ENCODE assay signal across 27 cellular contexts in genomic region chr2:60739156-60739555, GRCh38.
"Had no signal": no experiment of that assay in that cellular context is flagged by ENCODE, and none has a peak within 500 bp of the region (broad histone marks: within the 10 kb centered on the region; RNA-seq: fewer than 3 reads in every experiment).

No MANE protein-coding gene starts in this region.

- H3K4me3 ChIP-seq: left lung, lower lobe of right lung, ovary, right atrium auricular region, right lobe of liver, skin epidermis, stomach, testis, tibial artery, upper lobe of right lung had no signal

- H3K27ac Mint-ChIP-seq: nephron; progenitor cell of endocrine pancreas; stimulated activated naive B cell treated with anti-CD40 and anti-IgM and Interleukin-4, amounts not matched to agents 10 μg/mL and 1 μg/mL and 100 μg/mL, for 72 hours had no signal

- H3K36me3 Mint-ChIP-seq: naive thymus-derived CD8-positive, alpha-beta T cell; stimulated activated naive B cell treated with anti-CD40 and anti-IgM and Interleukin-4, amounts not matched to agents 10 μg/mL and 1 μg/mL and 100 μg/mL, for 72 hours had no signal

- DNase-seq: hippocampal formation; kidney; left colon; left lung; lower lobe of right lung; mammary epithelial cell; mesenchymal stem cell; naive thymus-derived CD8-positive, alpha-beta T cell; occipital lobe; ovary; right lobe of liver; stimulated activated CD4-positive, alpha-beta T cell treated with anti-CD3 and anti-CD28 coated beads, Interleukin-12 subunit alpha, Interleukin-12 subunit beta, amount 100 ng/mL, for 4 hours; stimulated activated CD4-positive, alpha-beta T cell treated with anti-CD3 and anti-CD28 coated beads, Interleukin-15, amount 100 ng/mL, for 24 hours; stimulated activated CD4-positive, alpha-beta T cell treated with anti-CD3 and anti-CD28 coated beads, Interleukin-2, amount 100 ng/mL, for 24 hours; stimulated activated CD4-positive, alpha-beta T cell treated with anti-CD3 and anti-CD28 coated beads, Interleukin-4, amount 100 ng/mL, for 1 hour; stimulated activated naive B cell treated with anti-CD40 and anti-IgM and Interleukin-4, amounts not matched to agents 10 μg/mL and 1 μg/mL and 100 μg/mL, for 72 hours; stimulated activated naive CD8-positive, alpha-beta T cell treated with anti-CD3 and anti-CD28 coated beads, Interleukin-15, Interleukin-2, amounts not matched to agents 100 U/mL and 50 U/mL, for 24 hours; stomach; testis; tibial artery; upper lobe of right lung had no signal

- H3K9me3 ChIP-seq: left lung, lower lobe of right lung, neutrophil, ovary, right atrium auricular region, right lobe of liver, stomach, testis, tibial artery, upper lobe of right lung had no signal

- H3K27me3 ChIP-seq: ovary, right atrium auricular region, testis had no signal

- ATAC-seq: left colon; left lung; lower lobe of right lung; naive thymus-derived CD8-positive, alpha-beta T cell; right lobe of liver; stimulated activated naive B cell treated with anti-CD40 and anti-IgM and Interleukin-4, amounts not matched to agents 10 μg/mL and 1 μg/mL and 100 μg/mL, for 72 hours; stimulated activated naive CD8-positive, alpha-beta T cell treated with anti-CD3 and anti-CD28 coated beads, Interleukin-15, Interleukin-2, amounts not matched to agents 100 U/mL and 50 U/mL, for 24 hours; upper lobe of right lung had no signal

- H3K4me1 ChIP-seq: lower lobe of right lung, right atrium auricular region, right lobe of liver, testis, upper lobe of right lung had no signal

- H3K9me3 Mint-ChIP-seq: naive thymus-derived CD8-positive, alpha-beta T cell; neural crest cell; stimulated activated naive B cell treated with anti-CD40 and anti-IgM and Interleukin-4, amounts not matched to agents 10 μg/mL and 1 μg/mL and 100 μg/mL, for 72 hours had no signal

- H3K27ac ChIP-seq: left lung, lower lobe of right lung, neutrophil, ovary, right atrium auricular region, right lobe of liver, skin epidermis, stomach, testis, tibial artery, upper lobe of right lung had no signal

- H3K36me3 ChIP-seq: left lung, lower lobe of right lung, neutrophil, ovary, right atrium auricular region, right lobe of liver, stomach, tibial artery, upper lobe of right lung had no signal

- H3K4me3 Mint-ChIP-seq: naive thymus-derived CD8-positive, alpha-beta T cell; nephron; neural crest cell; stimulated activated naive B cell treated with anti-CD40 and anti-IgM and Interleukin-4, amounts not matched to agents 10 μg/mL and 1 μg/mL and 100 μg/mL, for 72 hours had no signal
